ENCODE assay signal across 8 cellular contexts in genomic region chr6:153780011-153780410, GRCh38.
"Had no signal": no experiment of that assay in that cellular context is flagged by ENCODE, and none has a peak within 500 bp of the region (broad histone marks: within the 10 kb centered on the region; RNA-seq: fewer than 3 reads in every experiment).

No MANE protein-coding gene starts in this region.

- H3K4me3 ChIP-seq: GM12878 had no signal

- ATAC-seq: GM12878 had no signal

- FAIRE-seq: G401.6, GM12878, GM12891, GM12892, GM18507, GM19239 had no signal

- DNase-seq: GDM1, GF-D8 had no signal
